20 cellular contexts compared by ENCODE assay signal in the genomic region with DNA sequence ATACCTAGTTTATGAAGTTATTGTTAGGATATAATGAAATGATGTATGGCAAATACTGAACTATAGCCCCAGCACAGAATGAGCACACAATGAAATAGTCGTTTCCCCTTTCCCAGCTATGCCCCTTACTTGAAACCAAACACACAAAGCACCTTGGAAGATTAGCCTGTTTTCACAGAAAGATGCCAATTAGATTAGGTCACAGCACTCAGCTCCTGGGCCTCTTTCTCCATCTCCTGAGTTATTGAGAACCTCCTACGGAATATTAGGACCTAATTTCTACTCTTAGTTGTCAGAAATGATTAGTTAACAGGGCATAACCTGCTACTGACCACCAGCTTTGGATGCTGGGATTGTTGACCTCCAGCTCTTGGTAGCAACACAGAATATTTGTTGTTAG.
A peak's percentile ranks its signal among the peaks of the same experiment; 100 is the strongest.
DNase-seq lines count a peak whose midpoint lies in the region; ATAC-seq, FAIRE-seq and TF ChIP-seq lines count a peak whose summit lies in the region.
"Had no signal": no experiment of that assay in that cellular context is flagged by ENCODE, and none has a peak within 500 bp of the region (broad histone marks: within the 10 kb centered on the region; RNA-seq: fewer than 3 reads in every experiment).

No MANE protein-coding gene starts in this region.

- no peaks in the 10 kb centered on the region for H3K79me1 ChIP-seq in mesendoderm (ENCODE audit: low read length)

- TF ChIP-seq RAD21 in HepG2 (CRISPR knock-in tag; IDR thresholded peaks at IDR 0.05) = no peak

- TF ChIP-seq POLR2A in GM12891 (IDR thresholded peaks at IDR 0.05; ENCODE audit: low read depth, low read length) (no peak), HepG2 (IDR thresholded peaks at IDR 0.05; ENCODE audit: insufficient read depth in 1 of 2, low read depth in 2 of 2, low read length in 2 of 2) (no peak)

- H2BK5ac ChIP-seq in mesendoderm (ENCODE audit: low read length) = no peak overlapping the region

- ATAC-seq in HepG2 = no peak
- ATAC-seq in HG03571 (IDR thresholded peaks at IDR 0.05; ENCODE audit: unreplicated experiment) = no peak
- ATAC-seq: CD8-positive, alpha-beta T cell had no signal

- H3K4me1 Mint-ChIP-seq in HFFc6 (ENCODE audit: low read depth) = peaks cover 71% of the 10 kb centered on the region
- H3K4me1 Mint-ChIP-seq: memory B cell had no signal

- no peak for TF ChIP-seq CTCF in HFFc6 (IDR thresholded peaks at IDR 0.05)
- no peak for TF ChIP-seq CTCF in bronchial epithelial cell (IDR thresholded peaks at IDR 0.05; ENCODE audit: insufficient read depth, low read length, severe bottlenecking)
- no peak for TF ChIP-seq CTCF in tibial artery (IDR thresholded peaks at IDR 0.05)
- TF ChIP-seq CTCF in HepG2 (CRISPR knock-in tag; IDR thresholded peaks at IDR 0.05) = no peak

- H3K4me2 ChIP-seq in mesendoderm (ENCODE audit: low read length) (no peak overlapping the region), HepG2 (ENCODE audit: low read depth, low read length) (no peak overlapping the region)
- H3K4me2 ChIP-seq: hepatocyte had no signal

- H3K79me2 ChIP-seq in mesendoderm (ENCODE audit: control insufficient read depth, insufficient read depth, low read length) = no peaks in the 10 kb centered on the region
- H3K79me2 ChIP-seq in HepG2 (ENCODE audit: insufficient read depth, low read length) = no peaks in the 10 kb centered on the region
- H3K79me2 ChIP-seq: hepatocyte had no signal

- H2BK120ac ChIP-seq in mesendoderm (ENCODE audit: low read depth, low read length) = peak overlapping the region; percentile 31

- H3K27me3 Mint-ChIP-seq in HFFc6 (ENCODE audit: insufficient read depth) = no peaks in the 10 kb centered on the region

- no peak overlapping the region for H4K8ac ChIP-seq in mesendoderm (ENCODE audit: low read depth, low read length)

- no peaks in the 10 kb centered on the region for H3K9me3 Mint-ChIP-seq in HFFc6
- H3K9me3 Mint-ChIP-seq: CD8-positive, alpha-beta T cell; memory B cell had no signal

- H3K23ac ChIP-seq in mesendoderm (ENCODE audit: low read length) = no peak overlapping the region

- H3K56ac ChIP-seq in mesendoderm (ENCODE audit: low read length) = no peak overlapping the region

- H3K27ac ChIP-seq in mesendoderm (ENCODE audit: low read depth, low read length) (no peak overlapping the region), tibial artery (peak overlapping the region; percentile 62 to 68), HepG2 (ENCODE audit: extremely low read length, insufficient read depth, low read length) (no peak overlapping the region)
- H3K27ac ChIP-seq: hepatocyte, prostate gland had no signal

- H3K27me3 ChIP-seq in bronchial epithelial cell (ENCODE audit: control insufficient read depth, insufficient read depth, low read length) (no peaks in the 10 kb centered on the region), mesendoderm (ENCODE audit: insufficient read depth, low read length, poor library complexity) (no peaks in the 10 kb centered on the region), tibial artery (no peaks in the 10 kb centered on the region), HepG2 (ENCODE audit: control insufficient read depth in 1 of 2, insufficient read depth in 2 of 2, low read length in 2 of 2) (peaks cover 0 to 4% of the 10 kb centered on the region in 2 experiments; a peak in 1 of 5 replicates)
- H3K27me3 ChIP-seq: hepatocyte, spleen had no signal

- no TSS peak for BruUV-seq in HepG2 (replicated peaks; lab: Mats Ljungman, UMichigan)

- H3K4me1 ChIP-seq in mesendoderm (ENCODE audit: control insufficient read depth, low read depth, low read length) (peaks cover 7% of the 10 kb centered on the region), tibial artery (peaks cover 0 to 87% (median 44%) of the 10 kb centered on the region in 4 donors), HepG2 (ENCODE audit: insufficient read depth, low read length) (peaks cover 8% of the 10 kb centered on the region)
- H3K4me1 ChIP-seq: prostate gland had no signal

- H2BK15ac ChIP-seq in mesendoderm (replicated peaks; ENCODE audit: low read depth) = no peak overlapping the region

- no peak overlapping the region for H3K18ac ChIP-seq in mesendoderm (ENCODE audit: low read length)

- no peak for TF ChIP-seq EP300 in HepG2 (IDR thresholded peaks at IDR 0.05; ENCODE audit: low read depth in 2 of 2, low read length in 2 of 2)
- TF ChIP-seq EP300 in HepG2 (CRISPR knock-in tag; IDR thresholded peaks at IDR 0.05; ENCODE audit: borderline replicate concordance) = no peak

- FAIRE-seq in bronchial epithelial cell (lab: Jason Lieb, UNC) (no peak), GM12891 (lab: Jason Lieb, UNC) (no peak), HepG2 (lab: Jason Lieb, UNC) (no peak)
- FAIRE-seq: HTR-8/SVneo, kidney had no signal

- H3K9ac ChIP-seq in mesendoderm (ENCODE audit: low read length) (no peak overlapping the region), HepG2 (ENCODE audit: insufficient read depth, low read depth, low read length) (no peak overlapping the region)

- no peaks in the 10 kb centered on the region for H3K36me3 Mint-ChIP-seq in HFFc6 (ENCODE audit: low read depth)
- H3K36me3 Mint-ChIP-seq: CD8-positive, alpha-beta T cell; memory B cell had no signal

- CTCF ChIA-PET in HepG2 (lab: Yijun Ruan, JAX; ENCODE audit: low intra/inter-chr PET ratio, low total read pairs) = no interaction called here

- POLR2A ChIA-PET in HepG2 (lab: Yijun Ruan, JAX) = no interaction called here

- H3K27ac Mint-ChIP-seq in HFFc6 = peak overlapping the region; percentile 88
- H3K27ac Mint-ChIP-seq: CD8-positive, alpha-beta T cell; memory B cell had no signal

- H3K9me3 ChIP-seq in tibial artery = no peaks in the 10 kb centered on the region
- H3K9me3 ChIP-seq in HepG2 (ENCODE audit: low read length) = no peaks in the 10 kb centered on the region
- H3K9me3 ChIP-seq: prostate gland, spleen had no signal

- H3K36me3 ChIP-seq in bronchial epithelial cell (ENCODE audit: control insufficient read depth, insufficient read depth, low read length) = no peaks in the 10 kb centered on the region
- H3K36me3 ChIP-seq in mesendoderm (ENCODE audit: control insufficient read depth, insufficient read depth, low read length) = no peaks in the 10 kb centered on the region
- peaks cover 0 to 5% (median 0%) of the 10 kb centered on the region in 3 donors for H3K36me3 ChIP-seq in tibial artery
- no peaks in the 10 kb centered on the region for H3K36me3 ChIP-seq in HepG2 (replicated peaks in 1 of 2; ENCODE audit: control insufficient read depth in 1 of 2, insufficient read depth in 2 of 2, low read length in 2 of 2)
- H3K36me3 ChIP-seq: prostate gland had no signal

- no peak overlapping the region for H3K4ac ChIP-seq in mesendoderm (ENCODE audit: low read depth, low read length)

- peak overlapping the region; percentile 36; the same call in 1 of the 2 replicates for H3K4me3 Mint-ChIP-seq in HFFc6
- H3K4me3 Mint-ChIP-seq: CD8-positive, alpha-beta T cell; memory B cell had no signal

- H4K5ac ChIP-seq in mesendoderm (ENCODE audit: low read length) = no peak overlapping the region

- H2AFZ ChIP-seq in HepG2 (ENCODE audit: low read length) = no peak overlapping the region
- H2AFZ ChIP-seq: hepatocyte had no signal

- in situ Hi-C loops in HepG2 (cut with HindIII; ENCODE audit: extremely low pct_ligation_motif_present, low pct_unique_long_range_greater_than_20kb) = loop anchor here (25.0 kb wide), 1 partner anchor 249 kb away; no protein-coding TSS in a partner anchor

- no peaks in the 10 kb centered on the region for H4K20me1 ChIP-seq in HepG2 (ENCODE audit: insufficient read depth, low read length)

- DNase-seq in HFFc6 (peak; percentile 23), bronchial epithelial cell (ENCODE audit: low read depth) (peak; percentile 22), mesendoderm (peak; percentile 85), tibial artery (no peak), GM12891 (ENCODE audit: insufficient read length, low spot score) (no peak), HepG2 (ENCODE audit: low spot score) (no peak)
- DNase-seq: activated CD4-positive, alpha-beta T cell treated with anti-CD3 and anti-CD28 coated beads, Interleukin-2, amount 50 U/mL, for 1 hour; activated CD8-positive, alpha-beta memory T cell treated with anti-CD3 and anti-CD28 coated beads, Interleukin-2, amount 50 U/mL, for 4 hours; activated effector memory CD4-positive, alpha-beta T cell treated with anti-CD3 and anti-CD28 coated beads, Interleukin-2, amount 50 U/mL, for 16 hours; CD8-positive, alpha-beta T cell; kidney; NCI-H1417; Right ventricle myocardium superior; spleen; stimulated activated CD4-positive, alpha-beta T cell treated with anti-CD3 and anti-CD28 coated beads, Interleukin-4, amount 100 ng/mL, for 4 hours had no signal

- H2AK5ac ChIP-seq in mesendoderm (ENCODE audit: low read length) = no peak overlapping the region

- no peak overlapping the region for H3K4me3 ChIP-seq in bronchial epithelial cell (ENCODE audit: low read depth, low read length)
- H3K4me3 ChIP-seq in mesendoderm (ENCODE audit: low read length) = no peak overlapping the region
- no peak overlapping the region for H3K4me3 ChIP-seq in tibial artery
- no peak overlapping the region for H3K4me3 ChIP-seq in HepG2 (replicated peaks in 1 of 3; ENCODE audit: insufficient read depth in 1 of 3, low read depth in 2 of 3, low read length in 3 of 3)
- H3K4me3 ChIP-seq: hepatocyte, prostate gland, spleen had no signal

- no CpG with 5 or more reads among the region's 2 CpGs for WGBS in mesendoderm (ENCODE audit: extremely low coverage, insufficient coverage, low lambda C conversion rate)
- 0% methylated on average over 2 of the region's 2 CpGs for WGBS in HepG2 (ENCODE audit: low lambda C conversion rate)

- intact Hi-C loops in tibial artery (cut with DNase I; ENCODE audit: low total_unique reads) (no loop called here), HepG2 (cut with micrococcal nuclease; ENCODE audit: unreplicated experiment) (no loop called here)

TF ChIP-seq in GM12891, 5 proteins besides CTCF, POLR2A, EP300 and RAD21:
- TF ChIP-seq SPI1 (IDR thresholded peaks at IDR 0.05; ENCODE audit: low read depth, low read length) (no peak), TAF1 (IDR thresholded peaks at IDR 0.05; ENCODE audit: low read depth, low read length) (no peak), POU2F2 (IDR thresholded peaks at IDR 0.05; ENCODE audit: low read depth, low read length) (no peak), POLR2AphosphoS5 (IDR thresholded peaks at IDR 0.05; ENCODE audit: low read depth, low read length) (no peak), PAX5 (IDR thresholded peaks at IDR 0.05; ENCODE audit: insufficient read depth, low read length, severe bottlenecking) (no peak)

TF ChIP-seq in HepG2, 621 proteins besides CTCF, POLR2A, EP300 and RAD21:
- no peak for TF ChIP-seq PLRG1 (conservative IDR thresholded peaks at IDR 0.05)
- TF ChIP-seq ZNF282 (IDR thresholded peaks at IDR 0.05; ENCODE audit: partially characterized antibody) = no peak
- no peak for TF ChIP-seq ZNF317 (CRISPR knock-in tag; IDR thresholded peaks at IDR 0.05)
- no peak for TF ChIP-seq HMGA1 (CRISPR knock-in tag; conservative IDR thresholded peaks at IDR 0.05)
- no peak for TF ChIP-seq SOX13 (IDR thresholded peaks at IDR 0.05)
- no peak for TF ChIP-seq SOX13 (CRISPR knock-in tag; conservative IDR thresholded peaks at IDR 0.05 in 1 of 2, IDR thresholded peaks at IDR 0.05 in 1 of 2)

Comparison
In these comparisons a context has a peak if more than half of its experiments do, and no peak if none do; other contexts are left out.
1. DNase-seq: peak in HFFc6 (single experiment), bronchial epithelial cell (single experiment) and mesendoderm (single experiment); none in tibial artery (0 of 2), GM12891 (single experiment) and HepG2 (single experiment).
2. H3K27ac ChIP-seq: peak in tibial artery (2 of 2); none in mesendoderm (single experiment) and HepG2 (single experiment).